1 cellular context compared by ENCODE assay signal in genomic region chr4:181821039-181822004, GRCh38.
TF ChIP-seq lines count a peak whose summit lies in the region.

No MANE protein-coding gene starts in this region.

TF ChIP-seq in GM23338, 12 proteins besides CTCF, POLR2A, EP300 and RAD21:
- TF ChIP-seq ZNF462 (CRISPR knock-in tag; IDR thresholded peaks at IDR 0.05): no peak
- no peak for TF ChIP-seq REST (IDR thresholded peaks at IDR 0.05; ENCODE audit: unreplicated experiment)
- TF ChIP-seq ZNF331 (CRISPR knock-in tag; IDR thresholded peaks at IDR 0.05; ENCODE audit: low read depth): no peak
- TF ChIP-seq POLR2AphosphoS5 (IDR thresholded peaks at IDR 0.05; ENCODE audit: low read depth): no peak
- TF ChIP-seq EZH2phosphoT487 (IDR thresholded peaks at IDR 0.05; ENCODE audit: unreplicated experiment): no peak
- no peak for TF ChIP-seq CREB1 (CRISPR knock-in tag; IDR thresholded peaks at IDR 0.05; ENCODE audit: low read depth)
- TF ChIP-seq JUNB (IDR thresholded peaks at IDR 0.05; ENCODE audit: unreplicated experiment): no peak
- no peak for TF ChIP-seq ZNF114 (CRISPR knock-in tag; IDR thresholded peaks at IDR 0.05)
- no peak for TF ChIP-seq ETS1 (IDR thresholded peaks at IDR 0.05)
- no peak for TF ChIP-seq STAT1 (IDR thresholded peaks at IDR 0.05; ENCODE audit: unreplicated experiment)
- no peak for TF ChIP-seq NANOG (IDR thresholded peaks at IDR 0.05; ENCODE audit: borderline replicate concordance)
- TF ChIP-seq EZH2 (IDR thresholded peaks at IDR 0.05; ENCODE audit: low read depth, unreplicated experiment): no peak
